ENCODE assay signal across 18 cellular contexts in the genomic region with DNA sequence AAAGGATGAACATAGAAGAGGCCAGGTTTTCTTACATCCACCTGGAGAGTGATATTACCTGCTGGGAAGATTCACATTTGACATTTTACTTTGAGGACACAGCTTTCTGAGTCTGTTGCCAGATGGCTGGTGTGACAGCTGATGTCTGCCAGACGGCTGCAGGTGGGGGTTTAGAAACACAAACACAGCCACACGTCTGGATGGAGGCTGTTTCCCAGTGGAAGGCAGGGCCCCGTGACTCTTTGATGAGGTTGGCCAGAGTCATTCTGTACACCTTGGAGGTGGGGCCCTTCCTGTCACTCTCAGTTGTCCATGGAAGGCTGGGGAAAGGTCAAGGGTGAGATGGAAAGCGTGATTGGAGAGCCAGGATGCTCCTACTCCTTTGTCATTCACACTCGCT.
"Had no signal": no experiment of that assay in that cellular context is flagged by ENCODE, and none has a peak within 500 bp of the region (broad histone marks: within the 10 kb centered on the region; RNA-seq: fewer than 3 reads in every experiment).

No MANE protein-coding gene starts in this region.

- DNase-seq: activated CD4-positive, alpha-beta T cell treated with anti-CD3 and anti-CD28 coated beads for 1 hour; activated CD8-positive, alpha-beta memory T cell treated with anti-CD3 and anti-CD28 coated beads for 24 hours; activated CD8-positive, alpha-beta memory T cell treated with anti-CD3 and anti-CD28 coated beads, Interleukin-2, amount 50 U/mL, for 48 hours; activated effector memory CD4-positive, alpha-beta T cell treated with anti-CD3 and anti-CD28 coated beads, Interleukin-2, amount 50 U/mL, for 16 hours; activated naive CD4-positive, alpha-beta T cell treated with anti-CD3 and anti-CD28 coated beads, Interleukin-2, amount 50 U/mL, for 16 hours; activated T-cell treated with anti-CD3 and anti-CD28 coated beads, Interleukin-2, amount 50 U/mL, for 48 hours; cortex of kidney; effector CD4-positive, alpha-beta T cell; head of caudate nucleus; left ventricle myocardium superior; naive B cell; retina; spleen; stimulated activated CD4-positive, alpha-beta T cell treated with anti-CD3 and anti-CD28 coated beads, Interleukin-4, amount 100 ng/mL, for 4 hours; testis had no signal

- ATAC-seq: left ventricle myocardium superior; stimulated activated memory B cell treated with anti-CD40 and anti-IgM and Interleukin-4, amounts not matched to agents 10 μg/mL and 1 μg/mL and 100 μg/mL, for 72 hours had no signal

- H3K4me3 ChIP-seq: ascending aorta, spleen, testis had no signal

- H3K27me3 ChIP-seq: ascending aorta, testis had no signal

- H3K27ac ChIP-seq: ascending aorta, spleen, testis, VCaP had no signal
